In the genomic region with DNA sequence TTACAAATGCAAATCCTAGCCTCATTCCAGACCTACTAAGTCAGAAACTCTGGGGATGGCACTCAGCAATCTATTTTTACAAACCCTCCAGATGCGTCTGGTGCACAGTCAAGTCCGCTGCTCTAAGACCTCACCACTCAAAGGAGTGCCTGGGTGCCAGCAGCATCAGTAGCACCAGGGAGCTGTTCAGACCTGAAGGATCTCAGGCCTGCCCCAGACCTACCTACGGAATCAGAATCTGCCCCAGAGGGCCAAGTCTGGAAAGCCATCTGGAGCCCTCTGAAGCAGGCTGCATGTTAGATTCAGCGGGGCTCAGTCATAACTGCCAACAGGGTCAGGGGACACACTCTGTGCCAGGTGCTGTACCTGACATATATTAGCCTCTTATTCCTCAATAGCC, we compare ENCODE assay signal across 2 cellular contexts.
TF ChIP-seq lines count a peak whose summit lies in the region.

No MANE protein-coding gene starts in this region.

TF ChIP-seq in HEK293, 187 proteins besides CTCF, POLR2A, EP300 and RAD21:
- TF ChIP-seq ZNF214 (tag by site-specific recombination; IDR thresholded peaks at IDR 0.05; ENCODE audit: borderline replicate concordance) = no peak
- TF ChIP-seq IKZF3 (tag by site-specific recombination; IDR thresholded peaks at IDR 0.05) = no peak
- TF ChIP-seq ZBTB17 (tag by site-specific recombination; IDR thresholded peaks at IDR 0.05) = peak; percentile 37; the same call in 1 of the 2 replicates
- TF ChIP-seq OVOL3 (tag by site-specific recombination; IDR thresholded peaks at IDR 0.05) = no peak

TF ChIP-seq in H1, 55 proteins besides CTCF, POLR2A, EP300 and RAD21:
- TF ChIP-seq POLR2AphosphoS5 (IDR thresholded peaks at IDR 0.05; ENCODE audit: low read depth, low read length) (no peak), RBBP5 (IDR thresholded peaks at IDR 0.05; ENCODE audit: borderline replicate concordance, low read depth, low read length) (no peak), MAFK (IDR thresholded peaks at IDR 0.05; ENCODE audit: low read depth, low read length) (no peak), RFX5 (IDR thresholded peaks at IDR 0.05; ENCODE audit: borderline replicate concordance, low read depth, low read length) (no peak), TBP (IDR thresholded peaks at IDR 0.05; ENCODE audit: low read depth, low read length) (no peak), RXRA (IDR thresholded peaks at IDR 0.05; ENCODE audit: insufficient read depth, low read depth, low read length) (no peak), EGR1 (IDR thresholded peaks at IDR 0.05; ENCODE audit: borderline replicate concordance, low read depth, low read length) (no peak), CHD1 (IDR thresholded peaks at IDR 0.05; ENCODE audit: low read depth, low read length) (no peak), JUND (IDR thresholded peaks at IDR 0.05; ENCODE audit: low read length) (no peak), KDM5A (IDR thresholded peaks at IDR 0.05; ENCODE audit: low read length) (no peak), TAF1 (IDR thresholded peaks at IDR 0.05; ENCODE audit: low read depth, low read length) (no peak), SUZ12 (IDR thresholded peaks at IDR 0.05; ENCODE audit: low read length) (no peak)
- TF ChIP-seq, protein P1, sequence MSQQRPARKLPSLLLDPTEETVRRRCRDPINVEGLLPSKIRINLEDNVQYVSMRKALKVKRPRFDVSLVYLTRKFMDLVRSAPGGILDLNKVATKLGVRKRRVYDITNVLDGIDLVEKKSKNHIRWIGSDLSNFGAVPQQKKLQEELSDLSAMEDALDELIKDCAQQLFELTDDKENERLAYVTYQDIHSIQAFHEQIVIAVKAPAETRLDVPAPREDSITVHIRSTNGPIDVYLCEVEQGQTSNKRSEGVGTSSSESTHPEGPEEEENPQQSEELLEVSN (IDR thresholded peaks at IDR 0.05) = no peak
